16 cellular contexts compared by ENCODE assay signal in genomic region chr18:28158083-28158581, GRCh38. TPM values are rescaled to one million over a fixed set of nuclear protein-coding genes. Genes with fewer than 3 reads are reported as not detected.
DNase-seq lines count a peak whose midpoint lies in the region; ATAC-seq and TF ChIP-seq lines count a peak whose summit lies in the region.
"Had no signal": no experiment of that assay in that cellular context is flagged by ENCODE, and none has a peak within 500 bp of the region (broad histone marks: within the 10 kb centered on the region; RNA-seq: fewer than 3 reads in every experiment).

No MANE protein-coding gene starts in this region.

- DNase-seq in HFFc6: no peak
- DNase-seq in chondrocyte (ENCODE audit: low spot score): no peak
- no peak for DNase-seq in left cardiac atrium
- peak; percentile 80 for DNase-seq in pons (ENCODE audit: low spot score)
- no peak for DNase-seq in T1000 (lab: John Stamatoyannopoulos, UW)
- no peak for DNase-seq in WERI-Rb-1
- DNase-seq: activated CD4-positive, alpha-beta T cell treated with anti-CD3 and anti-CD28 coated beads for 1 hour; activated CD8-positive, alpha-beta memory T cell treated with anti-CD3 and anti-CD28 coated beads, Interleukin-2, amount 50 U/mL, for 48 hours; activated naive CD4-positive, alpha-beta T cell treated with Interleukin-2 at 50 U/mL for 16 hours; kidney; NCI-H1417 treated with DMSO at 0.1 percent for 48 hours had no signal

- H3K9me3 ChIP-seq in WERI-Rb-1 (ENCODE audit: severe bottlenecking): no peaks in the 10 kb centered on the region
- H3K9me3 ChIP-seq: BLaER1, breast epithelium, prostate gland had no signal

- no peaks in the 10 kb centered on the region for H3K27me3 ChIP-seq in WERI-Rb-1 (ENCODE audit: insufficient read depth, low read depth, severe bottlenecking)
- H3K27me3 ChIP-seq: BLaER1, breast epithelium had no signal

- peaks cover 13% of the 10 kb centered on the region for H3K36me3 ChIP-seq in WERI-Rb-1
- H3K36me3 ChIP-seq: BLaER1, breast epithelium, prostate gland had no signal

- no peak overlapping the region for H3K4me3 ChIP-seq in WERI-Rb-1 (ENCODE audit: low read depth, low read length)
- H3K4me3 ChIP-seq: BLaER1, breast epithelium, prostate gland had no signal

- intact Hi-C loops in left cardiac atrium (cut with DNase I): loop anchor here in 1 of 2 donors (10.0 kb wide), 1 partner anchor 143 kb away; no protein-coding TSS in a partner anchor

- H3K27me3 Mint-ChIP-seq in HFFc6 (ENCODE audit: insufficient read depth) (no peaks in the 10 kb centered on the region), chondrocyte (ENCODE audit: low read depth) (no peaks in the 10 kb centered on the region)
- H3K27me3 Mint-ChIP-seq: stimulated activated naive CD8-positive, alpha-beta T cell treated with anti-CD3 and anti-CD28 coated beads, Interleukin-15, Interleukin-2, amounts not matched to agents 100 ng/mL and 50 ng/mL, for 24 hours had no signal

- H3K4me1 Mint-ChIP-seq in HFFc6 (ENCODE audit: low read depth): peaks cover 77% of the 10 kb centered on the region
- peaks cover 39% of the 10 kb centered on the region for H3K4me1 Mint-ChIP-seq in chondrocyte (ENCODE audit: low read depth)

- H3K36me3 Mint-ChIP-seq in HFFc6 (ENCODE audit: low read depth): peaks cover 19% of the 10 kb centered on the region
- H3K36me3 Mint-ChIP-seq in chondrocyte (ENCODE audit: low read depth): no peaks in the 10 kb centered on the region

- H3K4me3 Mint-ChIP-seq in HFFc6 (peak overlapping the region; percentile 58), chondrocyte (ENCODE audit: unreplicated experiment) (no peak overlapping the region)
- H3K4me3 Mint-ChIP-seq: stimulated activated naive CD8-positive, alpha-beta T cell treated with anti-CD3 and anti-CD28 coated beads, Interleukin-15, Interleukin-2, amounts not matched to agents 100 ng/mL and 50 ng/mL, for 24 hours had no signal

- no peak overlapping the region for H3K27ac ChIP-seq in WERI-Rb-1
- H3K27ac ChIP-seq: BLaER1, breast epithelium, prostate gland had no signal

- TF ChIP-seq CTCF in HFFc6 (IDR thresholded peaks at IDR 0.05): no peak
- TF ChIP-seq CTCF in chondrocyte (IDR thresholded peaks at IDR 0.05): peak; percentile 35
- TF ChIP-seq CTCF in WERI-Rb-1 (IDR thresholded peaks at IDR 0.05; ENCODE audit: low read depth, low read length): no peak

- H3K9me3 Mint-ChIP-seq in HFFc6 (no peaks in the 10 kb centered on the region), chondrocyte (ENCODE audit: low read depth) (no peaks in the 10 kb centered on the region)
- H3K9me3 Mint-ChIP-seq: stimulated activated naive CD8-positive, alpha-beta T cell treated with anti-CD3 and anti-CD28 coated beads, Interleukin-15, Interleukin-2, amounts not matched to agents 100 ng/mL and 50 ng/mL, for 24 hours had no signal

- H3K27ac Mint-ChIP-seq in HFFc6 (peak overlapping the region; percentile 55), chondrocyte (ENCODE audit: unreplicated experiment) (peak overlapping the region; percentile 32)
- H3K27ac Mint-ChIP-seq: stimulated activated naive CD8-positive, alpha-beta T cell treated with anti-CD3 and anti-CD28 coated beads, Interleukin-15, Interleukin-2, amounts not matched to agents 100 ng/mL and 50 ng/mL, for 24 hours had no signal

- ATAC-seq in left cardiac atrium (peak; percentile 12 to 55), GM21447 (IDR thresholded peaks at IDR 0.05; ENCODE audit: unreplicated experiment) (no peak)

RNA-seq across cellular contexts. Expression of gene CDH2, which starts 18.8 kb away (rescaled TPM):
- 100 to 1,000 TPM; 194 to 317 (median 206) TPM for total RNA-seq in HFFc6 (2021; fragmentation: NEBNext Ultra II Directional; extraction: Animal tissue kit (Norgen Biotek cat#: 25700))
- total RNA-seq in chondrocyte (175 to 208 TPM (median 198 TPM) in 3 replicates), left cardiac atrium (100 to 1,000 TPM; 110 to 178 TPM)
